In the genomic region with DNA sequence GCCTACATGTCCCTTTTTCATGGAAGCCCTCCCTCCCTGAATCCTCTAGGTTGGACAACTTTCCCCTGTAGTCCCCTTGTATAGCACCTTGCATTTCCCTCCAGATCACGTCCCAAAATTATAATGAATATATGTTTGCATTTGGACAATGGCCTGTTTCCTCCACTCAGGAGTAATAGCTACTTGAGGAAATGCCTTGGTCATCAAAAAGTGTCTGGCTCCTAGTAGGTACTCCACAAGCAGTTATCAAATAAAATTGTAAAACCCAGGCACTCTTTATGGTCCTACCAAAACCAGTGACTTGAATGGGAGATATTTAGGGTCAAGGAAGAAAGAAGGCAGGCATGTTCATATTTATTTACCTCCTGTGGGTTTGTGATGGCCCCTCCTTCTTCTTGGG, we compare ENCODE assay signal across 25 cellular contexts. TPM values are rescaled to one million over a fixed set of nuclear protein-coding genes. Genes with fewer than 3 reads are reported as not detected.
"Had no signal": no experiment of that assay in that cellular context is flagged by ENCODE, and none has a peak within 500 bp of the region (broad histone marks: within the 10 kb centered on the region; RNA-seq: fewer than 3 reads in every experiment).

No MANE protein-coding gene starts in this region.

- H3K4me3 ChIP-seq: left lung, lower lobe of right lung, pancreas, prostate gland, right atrium auricular region, sigmoid colon, spleen, suprapubic skin, thoracic aorta, tibial artery, uterus had no signal

- H3K27ac ChIP-seq: left lung, lower lobe of right lung, pancreas, prostate gland, sigmoid colon, spleen, suprapubic skin, thoracic aorta, tibial artery, uterus had no signal

- H3K9me3 ChIP-seq: lower lobe of right lung, pancreas, prostate gland, right atrium auricular region, sigmoid colon, suprapubic skin, thoracic aorta, tibial artery, uterus had no signal

- DNase-seq: hippocampal formation; kidney; left colon; left lung; lower lobe of right lung; mammary epithelial cell; mesenchymal stem cell; naive thymus-derived CD8-positive, alpha-beta T cell; nucleus accumbens; pancreas; posterior cingulate gyrus; sigmoid colon; small intestine; spleen; stimulated activated CD4-positive, alpha-beta T cell treated with anti-CD3 and anti-CD28 coated beads, Interleukin-4, amount 100 ng/mL, for 24 hours; stimulated activated naive CD4-positive, alpha-beta T cell; tibial artery; trophoblast cell; uterus had no signal

- ATAC-seq: left colon; left lung; lower lobe of right lung; naive thymus-derived CD8-positive, alpha-beta T cell; pancreas; stimulated activated effector memory CD8-positive, alpha-beta T cell treated with anti-CD3 and anti-CD28 coated beads, Interleukin-12 subunit alpha, Interleukin-12 subunit beta, amount 100 ng/mL, for 72 hours had no signal

- FAIRE-seq: kidney, pancreas, small intestine had no signal

- H3K4me1 ChIP-seq: left lung, lower lobe of right lung, pancreas, prostate gland, sigmoid colon, spleen, suprapubic skin, tibial artery, uterus had no signal

RNA-seq across cellular contexts. Expression of a gene that starts 59.6 kb away (rescaled TPM):
- polyA plus RNA-seq: liver; mammary epithelial cell; naive thymus-derived CD8-positive, alpha-beta T cell had no signal
